18 cellular contexts compared by ENCODE assay signal in genomic region chr12:29768372-29768771, GRCh38.
"Had no signal": no experiment of that assay in that cellular context is flagged by ENCODE, and none has a peak within 500 bp of the region (broad histone marks: within the 10 kb centered on the region; RNA-seq: fewer than 3 reads in every experiment).

No MANE protein-coding gene starts in this region.

- H3K27me3 Mint-ChIP-seq: activated CD4-positive, alpha-beta memory T cell treated with anti-CD3 and anti-CD28 coated beads, Interleukin-2, amount 10 ng/mL, durations not matched to agents 7 days and 5 days; activated naive CD4-positive, alpha-beta T cell treated with anti-CD3 and anti-CD28 coated beads, Interleukin-2, amount 50 U/mL, for 24 hours had no signal

- H3K4me1 ChIP-seq: prostate gland had no signal

- H3K9me3 ChIP-seq: adrenal gland, left lung, prostate gland, transverse colon, vagina had no signal

- DNase-seq: activated CD4-positive, alpha-beta memory T cell treated with anti-CD3 and anti-CD28 coated beads, Interleukin-2, amount 10 ng/mL, durations not matched to agents 7 days and 5 days; activated CD4-positive, alpha-beta T cell treated with anti-CD3 and anti-CD28 coated beads for 4 hours; activated effector memory CD4-positive, alpha-beta T cell treated with Interleukin-2 at 50 U/mL for 16 hours; activated T-cell treated with anti-CD3 and anti-CD28 coated beads, Interleukin-2, amount 50 U/mL, for 24 hours; adrenal gland; islet precursor cell; left lung; natural killer cell; right cardiac atrium; small intestine; stimulated activated CD4-positive, alpha-beta T cell treated with anti-CD3 and anti-CD28 coated beads, Interleukin-4, amount 100 ng/mL, for 24 hours; stimulated activated naive CD4-positive, alpha-beta T cell; transverse colon had no signal

- H3K4me3 ChIP-seq: adrenal gland, cardiac muscle cell, left lung, prostate gland, transverse colon, vagina had no signal

- H3K27ac ChIP-seq: adrenal gland, cardiac muscle cell, epithelial cell of prostate, left lung, prostate gland, transverse colon, vagina had no signal

- ATAC-seq: left lung, natural killer cell had no signal

- H3K36me3 Mint-ChIP-seq: activated naive CD4-positive, alpha-beta T cell treated with anti-CD3 and anti-CD28 coated beads, Interleukin-2, amount 50 U/mL, for 24 hours; natural killer cell had no signal

- H3K27me3 ChIP-seq: adrenal gland, cardiac muscle cell, left lung, transverse colon, vagina had no signal

- H3K9me3 Mint-ChIP-seq: activated CD4-positive, alpha-beta memory T cell treated with anti-CD3 and anti-CD28 coated beads, Interleukin-2, amount 10 ng/mL, durations not matched to agents 7 days and 5 days; activated naive CD4-positive, alpha-beta T cell treated with anti-CD3 and anti-CD28 coated beads, Interleukin-2, amount 50 U/mL, for 24 hours; activated T-cell treated with anti-CD3 and anti-CD28 coated beads, Interleukin-2, amount 50 U/mL, for 24 hours; natural killer cell had no signal

- H3K4me3 Mint-ChIP-seq: activated CD4-positive, alpha-beta memory T cell treated with anti-CD3 and anti-CD28 coated beads, Interleukin-2, amount 10 ng/mL, durations not matched to agents 7 days and 5 days; activated naive CD4-positive, alpha-beta T cell treated with anti-CD3 and anti-CD28 coated beads, Interleukin-2, amount 50 U/mL, for 24 hours; activated T-cell treated with anti-CD3 and anti-CD28 coated beads, Interleukin-2, amount 50 U/mL, for 24 hours; natural killer cell had no signal

- H3K36me3 ChIP-seq: adrenal gland, cardiac muscle cell, left lung, prostate gland, transverse colon, vagina had no signal

- H3K27ac Mint-ChIP-seq: activated CD4-positive, alpha-beta memory T cell treated with anti-CD3 and anti-CD28 coated beads, Interleukin-2, amount 10 ng/mL, durations not matched to agents 7 days and 5 days; activated naive CD4-positive, alpha-beta T cell treated with anti-CD3 and anti-CD28 coated beads, Interleukin-2, amount 50 U/mL, for 24 hours; activated T-cell treated with anti-CD3 and anti-CD28 coated beads, Interleukin-2, amount 50 U/mL, for 24 hours; natural killer cell had no signal

- H3K4me1 Mint-ChIP-seq: activated CD4-positive, alpha-beta memory T cell treated with anti-CD3 and anti-CD28 coated beads, Interleukin-2, amount 10 ng/mL, durations not matched to agents 7 days and 5 days; activated naive CD4-positive, alpha-beta T cell treated with anti-CD3 and anti-CD28 coated beads, Interleukin-2, amount 50 U/mL, for 24 hours; natural killer cell had no signal
